ENCODE assay signal across 8 cellular contexts in genomic region chr14:41604793-41605534, GRCh38. TPM values are rescaled to one million over a fixed set of nuclear protein-coding genes. Genes with fewer than 3 reads are reported as not detected.
DNase-seq lines count a peak whose midpoint lies in the region; ATAC-seq and TF ChIP-seq lines count a peak whose summit lies in the region.

No MANE protein-coding gene starts in this region.

- DNase-seq in DMS79 (lab: John Stamatoyannopoulos, UW) (peak; percentile 94), NCI-H510A (lab: John Stamatoyannopoulos, UW) (peak; percentile 84), esophagus squamous epithelium (lab: John Stamatoyannopoulos, UW) (no peak)
- no peak for DNase-seq in naive thymus-derived CD8-positive, alpha-beta T cell
- no peak for DNase-seq in CD8-positive, alpha-beta T cell

- no peak for TF ChIP-seq CTCF in esophagus squamous epithelium (IDR thresholded peaks at IDR 0.05)
- TF ChIP-seq CTCF in CD8-positive, alpha-beta T cell (IDR thresholded peaks at IDR 0.05) = no peak

- no peaks in the 10 kb centered on the region for H3K9me3 ChIP-seq in esophagus squamous epithelium
- no peaks in the 10 kb centered on the region for H3K9me3 ChIP-seq in CD8-positive, alpha-beta T cell (ENCODE audit: low read length)

- no peak for TF ChIP-seq POLR2A in esophagus squamous epithelium (IDR thresholded peaks at IDR 0.05)
- no peak for TF ChIP-seq POLR2A in GM18505 (IDR thresholded peaks at IDR 0.05; ENCODE audit: borderline replicate concordance, extremely low read depth, insufficient read depth, insufficient read length)

- peaks cover 5 to 44% (median 8%) of the 10 kb centered on the region in 3 donors for H3K4me1 ChIP-seq in esophagus squamous epithelium
- H3K4me1 ChIP-seq in CD8-positive, alpha-beta T cell (ENCODE audit: insufficient read depth, low read length) = peaks cover 29% of the 10 kb centered on the region

- no peaks in the 10 kb centered on the region for H3K36me3 ChIP-seq in esophagus squamous epithelium
- H3K36me3 ChIP-seq in CD8-positive, alpha-beta T cell (ENCODE audit: insufficient read depth, low read length) = no peaks in the 10 kb centered on the region

- peak overlapping the region in 3 of 4 donors; percentile 43 to 70 (median 56) for H3K4me3 ChIP-seq in esophagus squamous epithelium
- H3K4me3 ChIP-seq in CD8-positive, alpha-beta T cell (ENCODE audit: low read depth, low read length) = no peak overlapping the region

- CTCF ChIA-PET in CD8-positive, alpha-beta T cell (lab: Charles Lee) = no interaction called here

- peaks cover 39 to 73% (median 56%) of the 10 kb centered on the region in 5 donors for H3K27me3 Mint-ChIP-seq in naive thymus-derived CD8-positive, alpha-beta T cell
- H3K27me3 Mint-ChIP-seq in CD8-positive, alpha-beta T cell (ENCODE audit: low read depth) = peaks cover 55% of the 10 kb centered on the region

- H3K27me3 ChIP-seq in esophagus squamous epithelium = peaks cover 8 to 69% (median 15%) of the 10 kb centered on the region in 4 donors
- peaks cover 8% of the 10 kb centered on the region for H3K27me3 ChIP-seq in CD8-positive, alpha-beta T cell (ENCODE audit: insufficient read depth, low read length)

- no peak overlapping the region for H3K27ac Mint-ChIP-seq in naive thymus-derived CD8-positive, alpha-beta T cell
- no peak overlapping the region for H3K27ac Mint-ChIP-seq in CD8-positive, alpha-beta T cell

- peaks cover 19 to 53% (median 42%) of the 10 kb centered on the region in 4 donors for H3K4me1 Mint-ChIP-seq in naive thymus-derived CD8-positive, alpha-beta T cell
- peaks cover 27% of the 10 kb centered on the region for H3K4me1 Mint-ChIP-seq in CD8-positive, alpha-beta T cell (ENCODE audit: low read depth)

- H3K27ac ChIP-seq in esophagus squamous epithelium = peak overlapping the region in 3 of 4 donors; percentile 67 to 82 (median 70)
- no peak overlapping the region for H3K27ac ChIP-seq in CD8-positive, alpha-beta T cell (ENCODE audit: low read depth, low read length)

- peaks cover 0 to 8% (median 0%) of the 10 kb centered on the region in 9 donors for H3K9me3 Mint-ChIP-seq in naive thymus-derived CD8-positive, alpha-beta T cell
- H3K9me3 Mint-ChIP-seq in CD8-positive, alpha-beta T cell = no peaks in the 10 kb centered on the region

- peak in 1 of 2 donors; percentile 14 for ATAC-seq in naive thymus-derived CD8-positive, alpha-beta T cell
- ATAC-seq in GM18511 (IDR thresholded peaks at IDR 0.05; ENCODE audit: unreplicated experiment) (no peak), GM18505 (IDR thresholded peaks at IDR 0.05; ENCODE audit: unreplicated experiment) (no peak), GM21367 (IDR thresholded peaks at IDR 0.05; ENCODE audit: unreplicated experiment) (no peak)
- ATAC-seq in CD8-positive, alpha-beta T cell = no peak

- H3K36me3 Mint-ChIP-seq in naive thymus-derived CD8-positive, alpha-beta T cell = no peaks in the 10 kb centered on the region
- H3K36me3 Mint-ChIP-seq in CD8-positive, alpha-beta T cell = no peaks in the 10 kb centered on the region

- peak overlapping the region in 6 of 10 donors; percentile 41 to 83 (median 75) for H3K4me3 Mint-ChIP-seq in naive thymus-derived CD8-positive, alpha-beta T cell
- H3K4me3 Mint-ChIP-seq in CD8-positive, alpha-beta T cell = no peak overlapping the region

- intact Hi-C loops in esophagus squamous epithelium (cut with DNase I) = no loop called here
- intact Hi-C loops in CD8-positive, alpha-beta T cell (cut with DNase I, micrococcal nuclease) = no loop called here

- POLR2A ChIA-PET in naive thymus-derived CD8-positive, alpha-beta T cell (lab: Charles Lee) = no interaction called here
- POLR2A ChIA-PET in CD8-positive, alpha-beta T cell (lab: Charles Lee) = no interaction called here

- 5 to 10% methylated on average over 12 to 14 of the region's 29 CpGs for WGBS in esophagus squamous epithelium, 2 donors

RNA-seq across cellular contexts. Expression of gene LRFN5, which starts 1.7 kb away (rescaled TPM):
- 1 to 10 TPM in 1 of 4 donors, under 1 TPM in 3; 0.13 to 1.3 (median 0.43) TPM for total RNA-seq in esophagus squamous epithelium
- total RNA-seq in naive thymus-derived CD8-positive, alpha-beta T cell = not detected
- polyA plus RNA-seq in naive thymus-derived CD8-positive, alpha-beta T cell = not detected
- total RNA-seq in CD8-positive, alpha-beta T cell = not detected

Comparison
In these comparisons a context has a peak if more than half of its experiments do, and no peak if none do; other contexts are left out.
1. DNase-seq: peak in DMS79 (single experiment) and NCI-H510A (single experiment); none in esophagus squamous epithelium (single experiment), naive thymus-derived CD8-positive, alpha-beta T cell (0 of 10) and CD8-positive, alpha-beta T cell (0 of 7).